ENCODE assay signal across 10 cellular contexts in genomic region chr3:99866167-99866810, GRCh38. TPM values are rescaled to one million over a fixed set of nuclear protein-coding genes. Genes with fewer than 3 reads are reported as not detected.
DNase-seq lines count a peak whose midpoint lies in the region; ATAC-seq, FAIRE-seq and TF ChIP-seq lines count a peak whose summit lies in the region.
"Had no signal": no experiment of that assay in that cellular context is flagged by ENCODE, and none has a peak within 500 bp of the region (broad histone marks: within the 10 kb centered on the region; RNA-seq: fewer than 3 reads in every experiment).

No MANE protein-coding gene starts in this region.

- H3K4me1 ChIP-seq in endothelial cell of umbilical vein (ENCODE audit: control insufficient read depth, extremely low read depth, insufficient read depth, low read length): peaks cover 57% of the 10 kb centered on the region

- H3K27me3 Mint-ChIP-seq in stimulated activated memory B cell treated with anti-CD40 and anti-IgM and Interleukin-4, amounts not matched to agents 10 μg/mL and 1 μg/mL and 100 μg/mL, for 72 hours: no peaks in the 10 kb centered on the region

- no peaks in the 10 kb centered on the region for H3K9me3 ChIP-seq in endothelial cell of umbilical vein (replicated peaks; ENCODE audit: control insufficient read depth, insufficient read depth, low read length)

- no peak overlapping the region for H3K4me3 Mint-ChIP-seq in stimulated activated memory B cell treated with anti-CD40 and anti-IgM and Interleukin-4, amounts not matched to agents 10 μg/mL and 1 μg/mL and 100 μg/mL, for 72 hours

- H3K36me3 ChIP-seq in endothelial cell of umbilical vein (ENCODE audit: control insufficient read depth in 2 of 2, extremely low read depth in 1 of 2, insufficient read depth in 2 of 2, low read length in 2 of 2): peaks cover 3 to 4% of the 10 kb centered on the region in 2 experiments

- peaks cover 19% of the 10 kb centered on the region for H3K36me3 Mint-ChIP-seq in stimulated activated memory B cell treated with anti-CD40 and anti-IgM and Interleukin-4, amounts not matched to agents 10 μg/mL and 1 μg/mL and 100 μg/mL, for 72 hours

- no peak for TF ChIP-seq POLR2A in endothelial cell of umbilical vein (IDR thresholded peaks at IDR 0.05; ENCODE audit: low read depth, low read length)

- peak in 2 of 3 experiments; percentile 68 to 72 for DNase-seq in NCI-H1417 (lab: John Stamatoyannopoulos, UW)
- DNase-seq in NCI-H1417 treated with DMSO at 0.1 percent for 48 hours (lab: John Stamatoyannopoulos, UW): no peak
- peak; percentile 8 for DNase-seq in NCI-H146 (lab: John Stamatoyannopoulos, UW)
- no peak for DNase-seq in endothelial cell of umbilical vein (ENCODE audit: low read depth, low spot score)
- no peak for DNase-seq in posterior cingulate gyrus
- no peak for DNase-seq in iPS-NIHi11 (ENCODE audit: low spot score)
- no peak for DNase-seq in activated CD4-positive, CD25-positive, alpha-beta regulatory T cell (lab: John Stamatoyannopoulos, UW)
- DNase-seq: activated effector memory CD4-positive, alpha-beta T cell treated with anti-CD3 and anti-CD28 coated beads, Interleukin-2, amount 50 U/mL, for 16 hours had no signal

- intact Hi-C loops in endothelial cell of umbilical vein (cut with micrococcal nuclease): loop anchor here (1.0 kb wide), 1 partner anchor 8 kb away; no protein-coding TSS in a partner anchor
- intact Hi-C loops in posterior cingulate gyrus (cut with DNase I): no loop called here

- peaks cover 20% of the 10 kb centered on the region for H3K4me1 Mint-ChIP-seq in stimulated activated memory B cell treated with anti-CD40 and anti-IgM and Interleukin-4, amounts not matched to agents 10 μg/mL and 1 μg/mL and 100 μg/mL, for 72 hours

- no peak for TF ChIP-seq CTCF in endothelial cell of umbilical vein (IDR thresholded peaks at IDR 0.05; ENCODE audit: extremely low read depth in 1 of 2, insufficient read depth in 1 of 2, low read depth in 1 of 2, low read length in 2 of 2)

- dilution Hi-C loops in endothelial cell of umbilical vein (cut with MboI; ENCODE audit: extremely low pct_ligation_motif_present, low sequenced_read_pairs): no loop called here

- H3K9me1 ChIP-seq in endothelial cell of umbilical vein (replicated peaks; ENCODE audit: control insufficient read depth, extremely low read depth, insufficient read depth, low read length): peaks cover 4% of the 10 kb centered on the region

- no peak for FAIRE-seq in endothelial cell of umbilical vein (lab: Jason Lieb, UNC)
- FAIRE-seq: islet of Langerhans had no signal

- peaks cover 65% of the 10 kb centered on the region for H3K79me2 ChIP-seq in endothelial cell of umbilical vein (ENCODE audit: control insufficient read depth, insufficient read depth, low read length)

- H3K27me3 ChIP-seq in endothelial cell of umbilical vein (ENCODE audit: control insufficient read depth in 2 of 2, insufficient read depth in 2 of 2, low read length in 2 of 2): no peaks in the 10 kb centered on the region

- peaks cover 3% of the 10 kb centered on the region for H4K20me1 ChIP-seq in endothelial cell of umbilical vein (replicated peaks; ENCODE audit: control insufficient read depth, extremely low read depth, insufficient read depth, low read length)

- CTCF ChIA-PET in endothelial cell of umbilical vein (lab: Charles Lee): interaction anchor here (1.1 to 1.4 kb wide), 2 partner anchors 140 to 203 kb away, joined by 3 read pairs; no protein-coding TSS in a partner anchor

- H3K27ac ChIP-seq in endothelial cell of umbilical vein (ENCODE audit: insufficient read depth, low read depth, low read length): peak overlapping the region; percentile 80

- POLR2A ChIA-PET in endothelial cell of umbilical vein (lab: Charles Lee): no interaction called here

- ATAC-seq in stimulated activated memory B cell treated with anti-CD40 and anti-IgM and Interleukin-4, amounts not matched to agents 10 μg/mL and 1 μg/mL and 100 μg/mL, for 72 hours: no peak

- no peaks in the 10 kb centered on the region for H3K9me3 Mint-ChIP-seq in stimulated activated memory B cell treated with anti-CD40 and anti-IgM and Interleukin-4, amounts not matched to agents 10 μg/mL and 1 μg/mL and 100 μg/mL, for 72 hours

- H3K4me3 ChIP-seq in endothelial cell of umbilical vein (replicated peaks in 1 of 3; ENCODE audit: insufficient read depth in 1 of 3, low read depth in 1 of 3, low read length in 3 of 3): no peak overlapping the region

- peak overlapping the region; percentile 49 for H3K4me2 ChIP-seq in endothelial cell of umbilical vein (ENCODE audit: insufficient read depth, low read length)

- peak overlapping the region; percentile 43 for H3K9ac ChIP-seq in endothelial cell of umbilical vein (replicated peaks; ENCODE audit: extremely low read depth, insufficient read depth, low read length)

- no peak overlapping the region for H2AFZ ChIP-seq in endothelial cell of umbilical vein (ENCODE audit: low read depth, low read length)

- BruUV-seq in endothelial cell of umbilical vein (replicated peaks; lab: Mats Ljungman, UMichigan): no TSS peak

- peak overlapping the region; percentile 46 for H3K27ac Mint-ChIP-seq in stimulated activated memory B cell treated with anti-CD40 and anti-IgM and Interleukin-4, amounts not matched to agents 10 μg/mL and 1 μg/mL and 100 μg/mL, for 72 hours

TF ChIP-seq in endothelial cell of umbilical vein, 7 proteins besides CTCF, POLR2A, EP300 and RAD21:
- no peak for TF ChIP-seq GATA2 (IDR thresholded peaks at IDR 0.05; ENCODE audit: insufficient read depth, insufficient read length, low read depth, low read length)
- TF ChIP-seq JUN (IDR thresholded peaks at IDR 0.05; ENCODE audit: borderline replicate concordance, insufficient read depth, insufficient read length, low read depth): no peak
- TF ChIP-seq MYC (IDR thresholded peaks at IDR 0.05; ENCODE audit: low read depth, low read length): no peak
- TF ChIP-seq MAX (IDR thresholded peaks at IDR 0.05; ENCODE audit: insufficient read depth, insufficient read length): no peak
- no peak for TF ChIP-seq POLR2AphosphoS5 (IDR thresholded peaks at IDR 0.05; ENCODE audit: insufficient read depth, low read depth, low read length)
- TF ChIP-seq FOS (IDR thresholded peaks at IDR 0.05; ENCODE audit: borderline replicate concordance, insufficient read depth, low read length): no peak
- TF ChIP-seq EZH2 (IDR thresholded peaks at IDR 0.05; ENCODE audit: borderline replicate concordance, low read depth, low read length, severe bottlenecking): no peak

RNA-seq across cellular contexts. Expression of gene CMSS1, which starts 48.6 kb away (rescaled TPM):
- 60.6 and 61.9 TPM in 2 replicates for total RNA-seq in endothelial cell of umbilical vein
- 8.2 and 9.7 TPM in 2 replicates for polyA plus RNA-seq in endothelial cell of umbilical vein
- polyA plus RNA-seq in endothelial cell of umbilical vein (2011; cell fraction: cytosol; rRNA removed): 21.4 and 22.3 TPM in 2 replicates
- 15.9 and 18.1 TPM in 2 replicates for polyA plus RNA-seq in endothelial cell of umbilical vein (2011; cell fraction: nucleus; rRNA removed)
- 31.3 and 64.7 TPM in 2 replicates for polyA plus RNA-seq in endothelial cell of umbilical vein (2012)
- 6.0 and 8.6 TPM in 2 replicates for polyA minus RNA-seq in endothelial cell of umbilical vein
- polyA minus RNA-seq in endothelial cell of umbilical vein (2011; cell fraction: cytosol; rRNA and poly(A)+ RNA removed): 27.2 TPM
- polyA minus RNA-seq in endothelial cell of umbilical vein (2011; cell fraction: nucleus; rRNA and poly(A)+ RNA removed): 28.2 and 35.4 TPM in 2 replicates

Comparison
In these comparisons a context has a peak if more than half of its experiments do, and no peak if none do; other contexts are left out.
1. DNase-seq: peak in NCI-H1417 (2 of 3) and NCI-H146 (single experiment); none in NCI-H1417 treated with DMSO at 0.1 percent for 48 hours (single experiment), endothelial cell of umbilical vein (single experiment), posterior cingulate gyrus (0 of 10), iPS-NIHi11 (single experiment) and activated CD4-positive, CD25-positive, alpha-beta regulatory T cell (0 of 4).